1 cellular context compared by ENCODE assay signal in genomic region chr17:1108810-1109605, GRCh38.
A peak's percentile ranks its signal among the peaks of the same experiment; 100 is the strongest.
TF ChIP-seq lines count a peak whose summit lies in the region.

No MANE protein-coding gene starts in this region.

TF ChIP-seq in HepG2, 621 proteins besides CTCF, POLR2A, EP300 and RAD21 (continued from another document and continues in another):
- TF ChIP-seq NR2C2 (CRISPR knock-in tag; IDR thresholded peaks at IDR 0.05; ENCODE audit: borderline replicate concordance) (no peak), ZNF687 (CRISPR knock-in tag; IDR thresholded peaks at IDR 0.05) (peak; percentile 43), PHF5A (CRISPR knock-in tag; IDR thresholded peaks at IDR 0.05; ENCODE audit: low read depth, unreplicated experiment) (no peak), ZFY (CRISPR knock-in tag; IDR thresholded peaks at IDR 0.05) (peak; percentile 86), NFYB (CRISPR knock-in tag; IDR thresholded peaks at IDR 0.05) (no peak), MEIS1 (CRISPR knock-in tag; IDR thresholded peaks at IDR 0.05; ENCODE audit: borderline replicate concordance) (no peak), ZNF615 (CRISPR knock-in tag; IDR thresholded peaks at IDR 0.05; ENCODE audit: borderline replicate concordance) (no peak), TP53 (CRISPR knock-in tag; conservative IDR thresholded peaks at IDR 0.05) (no peak), SP1 (IDR thresholded peaks at IDR 0.05) (no peak), SP1 (CRISPR knock-in tag; IDR thresholded peaks at IDR 0.05) (no peak), ZSCAN31 (CRISPR knock-in tag; IDR thresholded peaks at IDR 0.05; ENCODE audit: low read depth) (0 out of 2 replicates have a peak, but pooled peaks have one; percentile 26), CENPT (CRISPR knock-in tag; IDR thresholded peaks at IDR 0.05; ENCODE audit: low read depth) (no peak), ARNTL (CRISPR knock-in tag; IDR thresholded peaks at IDR 0.05) (peak; percentile 42; the same call in 1 of the 2 replicates), ZNF781 (CRISPR knock-in tag; IDR thresholded peaks at IDR 0.05; ENCODE audit: borderline replicate concordance, not compliant biosample characterization) (no peak), ZNF333 (CRISPR knock-in tag; IDR thresholded peaks at IDR 0.05; ENCODE audit: borderline replicate concordance) (no peak), MBNL3 (CRISPR knock-in tag; conservative IDR thresholded peaks at IDR 0.05) (no peak), ZNF496 (CRISPR knock-in tag; IDR thresholded peaks at IDR 0.05; ENCODE audit: insufficient replicate concordance) (no peak), TBL1XR1 (IDR thresholded peaks at IDR 0.05; ENCODE audit: borderline replicate concordance, low read length, partially characterized antibody) (no peak), MTF1 (CRISPR knock-in tag; IDR thresholded peaks at IDR 0.05) (no peak), BCL6 (CRISPR knock-in tag; IDR thresholded peaks at IDR 0.05) (no peak; the same call in 1 of the 2 replicates), HOXA9 (CRISPR knock-in tag; IDR thresholded peaks at IDR 0.05; ENCODE audit: borderline replicate concordance) (0 out of 2 replicates have a peak, but pooled peaks have one; percentile 42), MXD4 (CRISPR knock-in tag; IDR thresholded peaks at IDR 0.05) (peak; percentile 16; the same call in 1 of the 2 replicates), ZNF503 (CRISPR knock-in tag; IDR thresholded peaks at IDR 0.05) (no peak), SMAD1 (CRISPR knock-in tag; IDR thresholded peaks at IDR 0.05; ENCODE audit: borderline replicate concordance, low read depth) (no peak; the same call in 1 of the 2 replicates), BORCS8-MEF2B (CRISPR knock-in tag; IDR thresholded peaks at IDR 0.05) (no peak; the same call in 1 of the 2 replicates), TAF15 (IDR thresholded peaks at IDR 0.05; ENCODE audit: low read depth, low read length, poor library complexity, severe bottlenecking) (no peak), ZNF362 (CRISPR knock-in tag; IDR thresholded peaks at IDR 0.05; ENCODE audit: borderline replicate concordance) (no peak), FOSL2 (CRISPR knock-in tag; IDR thresholded peaks at IDR 0.05) (no peak), ZBTB40 (IDR thresholded peaks at IDR 0.05) (no peak), ZBTB40 (CRISPR knock-in tag; IDR thresholded peaks at IDR 0.05) (no peak), ZMYM3 (CRISPR knock-in tag; IDR thresholded peaks at IDR 0.05) (no peak), CBFB (CRISPR knock-in tag; IDR thresholded peaks at IDR 0.05) (no peak), TFDP2 (CRISPR knock-in tag; IDR thresholded peaks at IDR 0.05) (no peak; the same call in 1 of the 2 replicates), ZNF570 (CRISPR knock-in tag; IDR thresholded peaks at IDR 0.05; ENCODE audit: borderline replicate concordance) (no peak), NAIF1 (CRISPR knock-in tag; IDR thresholded peaks at IDR 0.05; ENCODE audit: borderline replicate concordance) (no peak), BHLHE40 (IDR thresholded peaks at IDR 0.05; ENCODE audit: low read length) (no peak), MED8 (CRISPR knock-in tag; IDR thresholded peaks at IDR 0.05; ENCODE audit: insufficient replicate concordance) (no peak), ZNF331 (CRISPR knock-in tag; IDR thresholded peaks at IDR 0.05) (no peak), ZSCAN29 (CRISPR knock-in tag; conservative IDR thresholded peaks at IDR 0.05) (no peak), TMF1 (CRISPR knock-in tag; IDR thresholded peaks at IDR 0.05; ENCODE audit: low read depth) (peak; percentile 19; the same call in 1 of the 2 replicates), ZNF782 (CRISPR knock-in tag; IDR thresholded peaks at IDR 0.05; ENCODE audit: borderline replicate concordance) (no peak)
- TF ChIP-seq, protein P1, sequence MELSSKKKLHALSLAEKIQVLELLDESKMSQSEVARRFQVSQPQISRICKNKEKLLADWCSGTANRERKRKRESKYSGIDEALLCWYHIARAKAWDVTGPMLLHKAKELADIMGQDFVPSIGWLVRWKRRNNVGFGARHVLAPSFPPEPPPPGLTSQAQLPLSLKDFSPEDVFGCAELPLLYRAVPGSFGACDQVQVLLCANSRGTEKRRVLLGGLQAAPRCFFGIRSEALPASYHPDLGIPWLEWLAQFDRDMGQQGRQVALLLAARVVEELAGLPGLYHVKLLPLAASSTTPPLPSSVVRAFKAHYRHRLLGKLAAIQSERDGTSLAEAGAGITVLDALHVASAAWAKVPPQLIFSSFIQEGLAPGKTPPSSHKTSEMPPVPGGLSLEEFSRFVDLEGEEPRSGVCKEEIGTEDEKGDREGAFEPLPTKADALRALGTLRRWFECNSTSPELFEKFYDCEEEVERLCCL (CRISPR knock-in tag; IDR thresholded peaks at IDR 0.05; ENCODE audit: borderline replicate concordance), result no peak
